In genomic region chr1:28813931-28814465, GRCh38 we compare ENCODE assay signal across 27 cellular contexts. TPM values are rescaled to one million over a fixed set of nuclear protein-coding genes. Genes with fewer than 3 reads are reported as not detected.
"Had no signal": no experiment of that assay in that cellular context is flagged by ENCODE, and none has a peak within 500 bp of the region (broad histone marks: within the 10 kb centered on the region; RNA-seq: fewer than 3 reads in every experiment).

No MANE protein-coding gene starts in this region.

- H3K27ac Mint-ChIP-seq: activated CD4-positive, alpha-beta memory T cell treated with anti-CD3 and anti-CD28 coated beads for 36 hours; activated CD4-positive, alpha-beta T cell treated with anti-CD3 and anti-CD28 coated beads, Interleukin-2, amount 10 ng/mL, durations not matched to agents 7 days and 5 days; activated naive CD4-positive, alpha-beta T cell treated with anti-CD3 and anti-CD28 coated beads for 36 hours; activated naive CD8-positive, alpha-beta T cell; activated T-helper 17 cell treated with anti-CD3 and anti-CD28 coated beads, Interleukin-2, amount 50 U/mL, for 72 hours had no signal

- DNase-seq: activated CD4-positive, alpha-beta memory T cell treated with anti-CD3 and anti-CD28 coated beads for 36 hours; activated CD4-positive, alpha-beta T cell treated with anti-CD3 and anti-CD28 coated beads, Interleukin-2, amount 10 ng/mL, durations not matched to agents 7 days and 5 days; activated CD4-positive, CD25-positive, alpha-beta regulatory T cell; activated gamma-delta T cell; activated naive CD4-positive, alpha-beta T cell treated with anti-CD3 and anti-CD28 coated beads for 36 hours; activated T-cell treated with anti-CD3 and anti-CD28 coated beads for 4 hours; activated T-cell treated with anti-CD3 and anti-CD28 coated beads, Interleukin-2, amount 50 U/mL, for 48 hours; amygdala; NCI-H1092; NCI-H1417; NCI-H1930; NCI-H345; NCI-H510A; NCI-H526 treated with DMSO at 0.1 percent for 48 hours; RPMI8226; SK-N-SH; T-helper 1 cell had no signal

- H3K27ac ChIP-seq: KMS-11, VCaP had no signal

- H3K9me3 Mint-ChIP-seq: activated CD4-positive, alpha-beta memory T cell treated with anti-CD3 and anti-CD28 coated beads for 36 hours; activated CD4-positive, alpha-beta T cell treated with anti-CD3 and anti-CD28 coated beads, Interleukin-2, amount 10 ng/mL, durations not matched to agents 7 days and 5 days; activated naive CD4-positive, alpha-beta T cell treated with anti-CD3 and anti-CD28 coated beads for 36 hours; activated T-helper 17 cell treated with anti-CD3 and anti-CD28 coated beads, Interleukin-2, amount 50 U/mL, for 72 hours had no signal

- H3K4me3 Mint-ChIP-seq: activated CD4-positive, alpha-beta memory T cell treated with anti-CD3 and anti-CD28 coated beads for 36 hours; activated CD4-positive, alpha-beta T cell treated with anti-CD3 and anti-CD28 coated beads, Interleukin-2, amount 10 ng/mL, durations not matched to agents 7 days and 5 days; activated naive CD4-positive, alpha-beta T cell treated with anti-CD3 and anti-CD28 coated beads for 36 hours; activated naive CD8-positive, alpha-beta T cell; activated T-helper 17 cell treated with anti-CD3 and anti-CD28 coated beads, Interleukin-2, amount 50 U/mL, for 72 hours had no signal

- H3K9ac ChIP-seq: KMS-11, SK-N-SH had no signal

- H3K4me1 Mint-ChIP-seq: activated T-helper 17 cell treated with anti-CD3 and anti-CD28 coated beads, Interleukin-2, amount 50 U/mL, for 72 hours had no signal

- H3K4me2 ChIP-seq: KMS-11, SK-N-SH had no signal

- H3K36me3 Mint-ChIP-seq: activated CD4-positive, alpha-beta memory T cell treated with anti-CD3 and anti-CD28 coated beads for 36 hours; activated naive CD8-positive, alpha-beta T cell had no signal

- H3K9me3 ChIP-seq: SK-N-SH had no signal

RNA-seq across cellular contexts. Expression of gene OPRD1, which starts 2.0 kb away (rescaled TPM):
- total RNA-seq: activated CD4-positive, alpha-beta memory T cell treated with anti-CD3 and anti-CD28 coated beads for 36 hours; activated CD4-positive, alpha-beta T cell treated with anti-CD3 and anti-CD28 coated beads, Interleukin-2, amount 10 ng/mL, durations not matched to agents 7 days and 5 days; activated CD8-positive, alpha-beta memory T cell treated with anti-CD3 and anti-CD28 coated beads for 36 hours; activated naive CD4-positive, alpha-beta T cell treated with anti-CD3 and anti-CD28 coated beads for 36 hours; activated T-helper 17 cell treated with anti-CD3 and anti-CD28 coated beads, Interleukin-2, amount 50 U/mL, for 72 hours; cardiac septum; MCF 10A; OCI-LY7; Right ventricle myocardium inferior; T-helper 2 cell treated with Interferon-gamma antibody and Interleukin-4, amounts not matched to agents 100 ng/mL and 5 ng/mL, for 36 hours had no signal
